In the genomic region with DNA sequence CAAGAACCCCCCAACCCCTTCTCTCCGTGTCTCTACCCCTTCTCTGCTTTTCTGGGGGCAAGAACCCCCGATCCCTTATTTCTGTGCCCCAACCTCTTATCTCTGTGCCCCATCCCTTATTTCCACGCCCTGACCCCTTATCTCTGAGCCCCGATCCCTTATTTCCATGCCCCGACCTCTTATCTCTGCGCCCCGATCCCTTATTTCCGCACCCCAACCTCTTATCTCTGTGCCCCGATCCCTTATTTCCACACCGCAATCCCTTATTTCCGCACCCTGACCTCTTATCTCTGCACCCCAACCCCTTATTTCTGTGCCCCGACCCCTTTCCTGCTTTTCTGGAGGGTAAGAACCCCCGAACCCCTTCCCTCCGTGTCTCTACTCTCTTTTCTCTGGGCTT, we compare ENCODE assay signal across 5 cellular contexts. TPM values are rescaled to one million over a fixed set of nuclear protein-coding genes. Genes with fewer than 3 reads are reported as not detected.
"Had no signal": no experiment of that assay in that cellular context is flagged by ENCODE, and none has a peak within 500 bp of the region (broad histone marks: within the 10 kb centered on the region; RNA-seq: fewer than 3 reads in every experiment).

No MANE protein-coding gene starts in this region.

RNA-seq across cellular contexts. Expression of a gene that starts 46.2 kb away (rescaled TPM):
- total RNA-seq: dermis blood vessel endothelial cell, dermis microvascular lymphatic vessel endothelial cell, endothelial cell of umbilical vein, fibroblast of villous mesenchyme had no signal
- polyA plus RNA-seq: endothelial cell of umbilical vein, fibroblast of lung had no signal
